ENCODE assay signal across 8 cellular contexts in the genomic region with DNA sequence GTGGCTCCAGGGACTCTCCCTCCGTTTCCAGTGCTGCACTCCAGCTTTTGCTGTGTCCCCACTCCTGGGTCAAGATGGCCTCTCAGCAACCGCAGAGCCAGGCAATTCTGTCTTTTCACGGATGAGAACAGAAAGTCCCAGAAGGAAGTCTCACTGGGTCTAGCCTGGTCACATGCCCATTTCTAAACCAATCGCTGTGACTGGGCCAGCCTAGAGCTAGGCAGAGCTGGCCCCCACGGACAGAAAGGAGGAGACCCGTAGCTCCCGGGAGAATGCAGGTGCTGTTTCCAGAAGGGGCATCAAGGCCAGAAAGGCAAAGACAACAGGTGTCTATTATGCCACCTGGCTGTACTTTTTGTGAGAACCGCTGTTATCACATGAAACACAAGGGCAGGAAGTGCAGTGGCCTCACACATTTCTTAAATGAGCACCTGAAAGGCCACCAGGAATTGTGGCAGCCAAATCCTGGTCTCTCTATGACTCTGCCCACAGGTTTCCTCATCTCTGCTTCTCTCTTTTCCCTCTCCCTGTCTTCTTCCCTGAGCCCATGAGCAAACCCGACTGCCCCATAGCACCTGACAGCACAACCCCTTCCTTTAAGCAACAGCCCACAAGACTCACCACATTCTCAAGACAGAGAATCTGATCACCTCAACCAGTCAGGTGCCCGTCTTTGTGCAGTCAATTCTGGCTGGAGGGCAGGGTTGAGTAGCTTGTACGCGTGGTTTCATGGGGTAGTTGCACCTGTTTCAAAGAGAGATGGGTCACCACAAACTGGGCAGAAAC. TPM values are rescaled to one million over a fixed set of nuclear protein-coding genes. Genes with fewer than 3 reads are reported as not detected.
DNase-seq lines count a peak whose midpoint lies in the region; ATAC-seq, FAIRE-seq and TF ChIP-seq lines count a peak whose summit lies in the region.

No MANE protein-coding gene starts in this region.

- no peak overlapping the region for H3K4me3 ChIP-seq in KMS-11 (IDR thresholded peaks at IDR 0.05; ENCODE audit: insufficient read depth, low read depth, low read length)
- H3K4me3 ChIP-seq in mucosa of descending colon = no peak overlapping the region

- H3K79me2 ChIP-seq in KMS-11 (ENCODE audit: insufficient read depth, low read depth) = no peaks in the 10 kb centered on the region

- no peaks in the 10 kb centered on the region for H3K9me3 ChIP-seq in mucosa of descending colon

- intact Hi-C loops in mucosa of descending colon (cut with DNase I, micrococcal nuclease) = no loop called here

- no peaks in the 10 kb centered on the region for H4K20me1 ChIP-seq in KMS-11 (ENCODE audit: insufficient read depth)

- H2AFZ ChIP-seq in KMS-11 (ENCODE audit: low read depth) = peak overlapping the region; percentile 38; the same call in 1 of the 2 replicates

- no peaks in the 10 kb centered on the region for H3K27me3 ChIP-seq in KMS-11 (ENCODE audit: insufficient read depth, low read depth)

- DNase-seq in GM18507 (ENCODE audit: extremely low spot score, insufficient read length, low read depth) (peak; percentile 50), mucosa of descending colon (no peak), NCI-H1105 treated with DMSO at 0.1 percent for 48 hours (lab: John Stamatoyannopoulos, UW) (no peak), 8988T (no peak)
- no peak for DNase-seq in stimulated activated CD4-positive, alpha-beta T cell treated with anti-CD3 and anti-CD28 coated beads, Interleukin-2, amount 100 ng/mL, for 24 hours

- FAIRE-seq in GM18507 (lab: Jason Lieb, UNC) = peak; percentile 80

- no peaks in the 10 kb centered on the region for H3K36me3 ChIP-seq in KMS-11 (ENCODE audit: insufficient read depth)
- no peaks in the 10 kb centered on the region for H3K36me3 ChIP-seq in mucosa of descending colon (ENCODE audit: low read depth)

- peak overlapping the region; percentile 45; the same call in 1 of the 2 replicates for H3K9ac ChIP-seq in KMS-11

- TF ChIP-seq CTCF in KMS-11 (conservative IDR thresholded peaks at IDR 0.05; ENCODE audit: low read depth, low read length) (no peak), mucosa of descending colon (IDR thresholded peaks at IDR 0.05) (no peak)

- H3K4me1 ChIP-seq in KMS-11 (ENCODE audit: low read depth, poor library complexity, severe bottlenecking) = peaks cover 62% of the 10 kb centered on the region
- H3K4me1 ChIP-seq in mucosa of descending colon (ENCODE audit: low read depth) = no peaks in the 10 kb centered on the region

- peak overlapping the region; percentile 97 for H3K4me2 ChIP-seq in KMS-11

- peak overlapping the region; percentile 87 for H3K27ac ChIP-seq in KMS-11

- ATAC-seq in GM21576 (IDR thresholded peaks at IDR 0.05; ENCODE audit: unreplicated experiment) = peak; percentile 81
- peak; percentile 59 for ATAC-seq in mucosa of descending colon
- ATAC-seq in HG03520 (IDR thresholded peaks at IDR 0.05; ENCODE audit: unreplicated experiment) = no peak

RNA-seq across cellular contexts. Expression of a gene that starts 37.1 kb away (rescaled TPM):
- total RNA-seq in mucosa of descending colon = 10 to 100 TPM; 52.4 to 65.1 (median 60.2) TPM
